ENCODE assay signal across 8 cellular contexts in genomic region chr2:240983361-240983995, GRCh38. TPM values are rescaled to one million over a fixed set of nuclear protein-coding genes. Genes with fewer than 3 reads are reported as not detected.
DNase-seq lines count a peak whose midpoint lies in the region; ATAC-seq and TF ChIP-seq lines count a peak whose summit lies in the region.

No MANE protein-coding gene starts in this region.

- H3K79me2 ChIP-seq in Karpas-422 (ENCODE audit: low read length) = no peaks in the 10 kb centered on the region

- no peak overlapping the region for H3K27ac ChIP-seq in Karpas-422 (ENCODE audit: low read length)

- intact Hi-C loops in posterior vena cava (cut with DNase I) = no loop called here

- peak; percentile 85 for DNase-seq in D341Med (ENCODE audit: low spot score)
- peak; percentile 64 for DNase-seq in Karpas-422
- DNase-seq in activated CD4-positive, alpha-beta T cell treated with anti-CD3 and anti-CD28 coated beads, Interleukin-2, amount 50 U/mL, for 48 hours = peak; percentile 17 to 27
- no peak for DNase-seq in fibroblast of the aortic adventitia (ENCODE audit: low read depth)
- peak; percentile 74 for DNase-seq in posterior vena cava (ENCODE audit: low spot score)
- no peak for DNase-seq in MV-4-11 (lab: John Stamatoyannopoulos, UW)
- no peak for DNase-seq in hypothalamus (lab: John Stamatoyannopoulos, UW)

- H3K4me3 ChIP-seq in Karpas-422 (ENCODE audit: low read length) (no peak overlapping the region), fibroblast of the aortic adventitia (ENCODE audit: low read depth, low read length) (no peak overlapping the region)

- no peak overlapping the region for H2AFZ ChIP-seq in Karpas-422 (ENCODE audit: low read length)

- H3K9ac ChIP-seq in Karpas-422 (ENCODE audit: low read length) = no peak overlapping the region

- no peak overlapping the region for H3K4me2 ChIP-seq in Karpas-422 (ENCODE audit: low read depth, low read length, poor library complexity, severe bottlenecking)

- H3K36me3 ChIP-seq in Karpas-422 (ENCODE audit: insufficient read depth, low read length) = no peaks in the 10 kb centered on the region

- H3K4me1 ChIP-seq in Karpas-422 (ENCODE audit: low read length) = no peaks in the 10 kb centered on the region

- no peaks in the 10 kb centered on the region for H4K20me1 ChIP-seq in Karpas-422 (ENCODE audit: insufficient read depth, low read depth, low read length)

- no peaks in the 10 kb centered on the region for H3K9me3 ChIP-seq in Karpas-422 (ENCODE audit: low read length)

- no peaks in the 10 kb centered on the region for H3K27me3 ChIP-seq in Karpas-422 (ENCODE audit: low read length)

- TF ChIP-seq CTCF in fibroblast of the aortic adventitia (IDR thresholded peaks at IDR 0.05; ENCODE audit: insufficient read depth, low read length) = peak; percentile 27

- no peak for ATAC-seq in HG02852 (IDR thresholded peaks at IDR 0.05; ENCODE audit: unreplicated experiment)

- no peaks in the 10 kb centered on the region for H3K9me2 ChIP-seq in Karpas-422 (replicated peaks; ENCODE audit: insufficient read depth, low read length)

RNA-seq across cellular contexts. Expression of gene SNED1, which starts 14.9 kb away (rescaled TPM):
- 1.9 and 25.3 TPM in 2 replicates for total RNA-seq in Karpas-422 (2014; rRNA removed; shearing (Covaris generic); ENCODE audit: low replicate concordance)
- 77.5 and 105 TPM in 2 replicates for total RNA-seq in fibroblast of the aortic adventitia (ENCODE audit: low replicate concordance)
- total RNA-seq in posterior vena cava = 10 to 100 TPM; 39.7 to 62.7 TPM

Comparison
In these comparisons a context has a peak if more than half of its experiments do, and no peak if none do; other contexts are left out.
1. DNase-seq: peak in D341Med (single experiment), Karpas-422 (single experiment), activated CD4-positive, alpha-beta T cell treated with anti-CD3 and anti-CD28 coated beads, Interleukin-2, amount 50 U/mL, for 48 hours (2 of 2) and posterior vena cava (single experiment); none in fibroblast of the aortic adventitia (single experiment), MV-4-11 (single experiment) and hypothalamus (0 of 51).